ENCODE assay signal across 12 cellular contexts in genomic region chr2:199862779-199863178, GRCh38.
"Had no signal": no experiment of that assay in that cellular context is flagged by ENCODE, and none has a peak within 500 bp of the region (broad histone marks: within the 10 kb centered on the region; RNA-seq: fewer than 3 reads in every experiment).

No MANE protein-coding gene starts in this region.

- DNase-seq: activated CD4-positive, alpha-beta T cell treated with anti-CD3 and anti-CD28 coated beads, Interleukin-2, amount 50 U/mL, for 4 hours; activated effector memory CD4-positive, alpha-beta T cell treated with Interleukin-2 at 50 U/mL for 16 hours; activated T-cell treated with anti-CD3 and anti-CD28 coated beads, Interleukin-2, amount 50 U/mL, for 1 hour; kidney; left ventricle myocardium inferior; stimulated activated CD4-positive, alpha-beta T cell treated with anti-CD3 and anti-CD28 coated beads, Interleukin-15, amount 100 ng/mL, for 24 hours; stimulated activated CD4-positive, alpha-beta T cell treated with anti-CD3 and anti-CD28 coated beads, Interleukin-4, amount 100 ng/mL, for 4 hours; stimulated activated naive CD8-positive, alpha-beta T cell treated with anti-CD3 and anti-CD28 coated beads, Interleukin-15, amount 100 ng/mL, for 72 hours; T-helper 2 cell had no signal

- H3K4me3 ChIP-seq: gastroesophageal sphincter, left ventricle myocardium inferior had no signal

- H3K27ac ChIP-seq: gastroesophageal sphincter, left ventricle myocardium inferior had no signal

- H3K9me3 ChIP-seq: gastroesophageal sphincter, left ventricle myocardium inferior had no signal

- H3K4me1 ChIP-seq: gastroesophageal sphincter, left ventricle myocardium inferior had no signal

- ATAC-seq: activated CD4-positive, CD25-positive, alpha-beta regulatory T cell treated with anti-CD3 and anti-CD28 coated beads, Interleukin-2, amount 50 U/mL, for 24 hours; activated naive CD4-positive, alpha-beta T cell treated with anti-CD3 and anti-CD28 coated beads, Interleukin-2, amount 50 U/mL, for 72 hours; gastroesophageal sphincter; stimulated activated naive CD8-positive, alpha-beta T cell treated with anti-CD3 and anti-CD28 coated beads, Interleukin-15, amount 100 ng/mL, for 72 hours had no signal

- H3K36me3 ChIP-seq: gastroesophageal sphincter, left ventricle myocardium inferior had no signal
